ENCODE assay signal across 8 cellular contexts in the genomic region with DNA sequence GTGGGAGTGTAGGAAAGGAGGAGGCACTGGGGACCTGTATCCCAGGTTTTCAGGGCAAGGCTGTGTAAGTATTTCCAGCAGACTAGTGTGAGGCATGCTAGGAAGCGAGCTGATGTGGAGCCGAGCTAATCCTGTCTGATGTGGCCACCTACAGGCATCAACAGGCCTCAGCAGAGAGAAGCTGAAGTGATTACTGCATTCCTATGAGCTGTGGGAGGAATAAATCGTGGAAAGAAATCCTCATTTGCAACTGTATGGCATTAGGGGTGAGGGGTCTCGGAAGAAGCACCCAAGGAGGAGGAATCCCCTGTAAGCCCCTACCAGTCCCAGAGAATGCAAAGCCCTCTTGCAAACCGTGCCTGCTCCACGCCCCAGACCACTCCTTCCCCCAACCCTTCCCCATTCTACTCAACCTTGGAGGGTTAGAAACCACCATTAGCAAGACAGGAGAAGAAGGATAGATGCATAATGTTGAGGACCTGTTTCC. TPM values are rescaled to one million over a fixed set of nuclear protein-coding genes. Genes with fewer than 3 reads are reported as not detected.
DNase-seq lines count a peak whose midpoint lies in the region; ATAC-seq and TF ChIP-seq lines count a peak whose summit lies in the region.

No MANE protein-coding gene starts in this region.

- POLR2A ChIA-PET in HEK293 (lab: Yijun Ruan, JAX), result interaction anchor here (0.9 to 1.0 kb wide), 3 partner anchors 9 to 157 kb away, joined by 3 to 5 read pairs (median 3); a partner anchor contains a TSS

- H3K4me1 ChIP-seq in BE2C, result peaks cover 4% of the 10 kb centered on the region
- H3K4me1 ChIP-seq in HEK293 (ENCODE audit: control insufficient read depth, insufficient read depth, low read length), result peaks cover 17% of the 10 kb centered on the region
- peaks cover 0 to 9% (median 0%) of the 10 kb centered on the region in 12 donors for H3K4me1 ChIP-seq in heart left ventricle

- TF ChIP-seq CTCF in BE2C (IDR thresholded peaks at IDR 0.05; ENCODE audit: low read depth, low read length), result peak; percentile 46
- TF ChIP-seq CTCF in HEK293 (tag by site-specific recombination; IDR thresholded peaks at IDR 0.05), result peak; percentile 76
- peak; percentile 9 to 61 (median 37) for TF ChIP-seq CTCF in heart left ventricle (IDR thresholded peaks at IDR 0.05)
- TF ChIP-seq CTCF in retinal pigment epithelial cell (conservative IDR thresholded peaks at IDR 0.05; ENCODE audit: low read depth, low read length), result peak; percentile 87

- peak; percentile 30 for DNase-seq in BE2C
- peak; percentile 73 for DNase-seq in SW480 (ENCODE audit: low spot score)
- peak in 4 of 5 donors; percentile 18 to 47 (median 29) for DNase-seq in heart left ventricle
- DNase-seq in retinal pigment epithelial cell (ENCODE audit: low read depth), result peak; percentile 69
- DNase-seq in NCI-H2107 (lab: John Stamatoyannopoulos, UW), result no peak
- no peak for DNase-seq in activated CD4-positive, alpha-beta T cell treated with anti-CD3 and anti-CD28 coated beads for 1 hour

- H3K27me3 ChIP-seq in BE2C, result no peaks in the 10 kb centered on the region
- H3K27me3 ChIP-seq in heart left ventricle, result no peaks in the 10 kb centered on the region

- H3K4me3 ChIP-seq in BE2C (ENCODE audit: low read depth, low read length), result no peak overlapping the region
- H3K4me3 ChIP-seq in HEK293 (ENCODE audit: low read depth, low read length), result no peak overlapping the region
- no peak overlapping the region for H3K4me3 ChIP-seq in heart left ventricle
- H3K4me3 ChIP-seq in retinal pigment epithelial cell (ENCODE audit: low read length), result no peak overlapping the region

- 36 to 46% (median 43%) methylated on average over 6 of the region's 6 CpGs for WGBS in heart left ventricle, 4 donors

- ATAC-seq in heart left ventricle (peak; percentile 59 to 91 (median 89)), GM21737 (IDR thresholded peaks at IDR 0.05; ENCODE audit: unreplicated experiment) (no peak)

- no peak for TF ChIP-seq POLR2A in heart left ventricle (IDR thresholded peaks at IDR 0.05)

- no peak overlapping the region for H3K27ac ChIP-seq in HEK293 (ENCODE audit: extremely low read depth, low read depth, low read length)
- H3K27ac ChIP-seq in heart left ventricle, result no peak overlapping the region

- H3K9me3 ChIP-seq in BE2C (no peaks in the 10 kb centered on the region), HEK293 (ENCODE audit: control insufficient read depth, insufficient read depth, low read depth, low read length) (no peaks in the 10 kb centered on the region), heart left ventricle (no peaks in the 10 kb centered on the region)

- CTCF ChIA-PET in HEK293 (lab: Yijun Ruan, JAX), result interaction anchor here (0.5 to 3.9 kb wide), 35 partner anchors 10 to 530 kb away, joined by 3 to 103 read pairs (median 4); a partner anchor contains a TSS

- H3K36me3 ChIP-seq in BE2C (no peaks in the 10 kb centered on the region), HEK293 (ENCODE audit: control insufficient read depth in 2 of 2, insufficient read depth in 1 of 2, low read length in 2 of 2) (no peaks in the 10 kb centered on the region), heart left ventricle (no peaks in the 10 kb centered on the region)

- intact Hi-C loops in heart left ventricle (cut with DNase I), result loop anchor here in 3 of 10 donors (1.0 to 10.0 kb wide), 5 partner anchors 153 to 326 kb away; a partner anchor contains a TSS

TF ChIP-seq in HEK293, 187 proteins besides CTCF, POLR2A, EP300 and RAD21:
- no peak for TF ChIP-seq ZXDB (tag by site-specific recombination; IDR thresholded peaks at IDR 0.05)
- TF ChIP-seq ZFHX2 (tag by site-specific recombination; conservative IDR thresholded peaks at IDR 0.05), result peak; percentile 22; the same call in 1 of the 2 replicates
- TF ChIP-seq ZNF2 (tag by site-specific recombination; IDR thresholded peaks at IDR 0.05), result 0 out of 2 replicates have a peak, but pooled peaks have one; percentile 32
- TF ChIP-seq ZNF121 (tag by site-specific recombination; IDR thresholded peaks at IDR 0.05), result no peak
- TF ChIP-seq ZBTB17 (tag by site-specific recombination; IDR thresholded peaks at IDR 0.05), result peak; percentile 65; the same call in 1 of the 2 replicates
- TF ChIP-seq IKZF3 (tag by site-specific recombination; IDR thresholded peaks at IDR 0.05), result 0 out of 2 replicates have a peak, but pooled peaks have one; percentile 12
- 0 out of 2 replicates have a peak, but pooled peaks have one; percentile 38 for TF ChIP-seq SCRT1 (tag by site-specific recombination; IDR thresholded peaks at IDR 0.05; ENCODE audit: borderline replicate concordance)
- peak; percentile 54; the same call in 1 of the 2 replicates for TF ChIP-seq SCRT2 (tag by site-specific recombination; IDR thresholded peaks at IDR 0.05)
- no peak for TF ChIP-seq ZFP37 (tag by site-specific recombination; IDR thresholded peaks at IDR 0.05)
- TF ChIP-seq ZBTB48 (tag by site-specific recombination; IDR thresholded peaks at IDR 0.05), result no peak
- TF ChIP-seq ZNF394 (tag by site-specific recombination; IDR thresholded peaks at IDR 0.05; ENCODE audit: borderline replicate concordance), result peak; percentile 26; the same call in 1 of the 2 replicates
- no peak for TF ChIP-seq ZNF843 (tag by site-specific recombination; IDR thresholded peaks at IDR 0.05)
- TF ChIP-seq ZNF654 (tag by site-specific recombination; IDR thresholded peaks at IDR 0.05; ENCODE audit: low read depth), result peak; percentile 90
- TF ChIP-seq ZNF324 (tag by site-specific recombination; IDR thresholded peaks at IDR 0.05), result no peak
- TF ChIP-seq, protein P1, sequence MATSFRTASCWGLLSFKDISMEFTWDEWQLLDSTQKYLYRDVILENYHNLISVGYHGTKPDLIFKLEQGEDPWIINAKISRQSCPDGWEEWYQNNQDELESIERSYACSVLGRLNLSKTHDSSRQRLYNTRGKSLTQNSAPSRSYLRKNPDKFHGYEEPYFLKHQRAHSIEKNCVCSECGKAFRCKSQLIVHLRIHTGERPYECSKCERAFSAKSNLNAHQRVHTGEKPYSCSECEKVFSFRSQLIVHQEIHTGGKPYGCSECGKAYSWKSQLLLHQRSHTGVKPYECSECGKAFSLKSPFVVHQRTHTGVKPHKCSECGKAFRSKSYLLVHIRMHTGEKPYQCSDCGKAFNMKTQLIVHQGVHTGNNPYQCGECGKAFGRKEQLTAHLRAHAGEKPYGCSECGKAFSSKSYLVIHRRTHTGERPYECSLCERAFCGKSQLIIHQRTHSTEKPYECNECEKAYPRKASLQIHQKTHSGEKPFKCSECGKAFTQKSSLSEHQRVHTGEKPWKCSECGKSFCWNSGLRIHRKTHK (tag by site-specific recombination; IDR thresholded peaks at IDR 0.05), result no peak
- TF ChIP-seq ZNF600 (tag by site-specific recombination; IDR thresholded peaks at IDR 0.05), result peak; percentile 39; the same call in 1 of the 2 replicates
- TF ChIP-seq, protein P2, sequence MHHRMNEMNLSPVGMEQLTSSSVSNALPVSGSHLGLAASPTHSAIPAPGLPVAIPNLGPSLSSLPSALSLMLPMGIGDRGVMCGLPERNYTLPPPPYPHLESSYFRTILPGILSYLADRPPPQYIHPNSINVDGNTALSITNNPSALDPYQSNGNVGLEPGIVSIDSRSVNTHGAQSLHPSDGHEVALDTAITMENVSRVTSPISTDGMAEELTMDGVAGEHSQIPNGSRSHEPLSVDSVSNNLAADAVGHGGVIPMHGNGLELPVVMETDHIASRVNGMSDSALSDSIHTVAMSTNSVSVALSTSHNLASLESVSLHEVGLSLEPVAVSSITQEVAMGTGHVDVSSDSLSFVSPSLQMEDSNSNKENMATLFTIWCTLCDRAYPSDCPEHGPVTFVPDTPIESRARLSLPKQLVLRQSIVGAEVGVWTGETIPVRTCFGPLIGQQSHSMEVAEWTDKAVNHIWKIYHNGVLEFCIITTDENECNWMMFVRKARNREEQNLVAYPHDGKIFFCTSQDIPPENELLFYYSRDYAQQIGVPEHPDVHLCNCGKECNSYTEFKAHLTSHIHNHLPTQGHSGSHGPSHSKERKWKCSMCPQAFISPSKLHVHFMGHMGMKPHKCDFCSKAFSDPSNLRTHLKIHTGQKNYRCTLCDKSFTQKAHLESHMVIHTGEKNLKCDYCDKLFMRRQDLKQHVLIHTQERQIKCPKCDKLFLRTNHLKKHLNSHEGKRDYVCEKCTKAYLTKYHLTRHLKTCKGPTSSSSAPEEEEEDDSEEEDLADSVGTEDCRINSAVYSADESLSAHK (tag by site-specific recombination; IDR thresholded peaks at IDR 0.05), result peak; percentile 89
- no peak for TF ChIP-seq OVOL3 (tag by site-specific recombination; IDR thresholded peaks at IDR 0.05)

RNA-seq across cellular contexts. Expression of a gene that starts 41.6 kb away (rescaled TPM):
- not detected for polyA plus RNA-seq in BE2C (2012; ENCODE audit: insufficient read depth, insufficient read length, low read depth)
- total RNA-seq in heart left ventricle, result not detected
- not detected for polyA plus RNA-seq in heart left ventricle

RNA-seq across cellular contexts. Expression of a gene that starts 43.8 kb away (rescaled TPM):
- polyA plus RNA-seq in BE2C (2012; ENCODE audit: insufficient read depth, insufficient read length, low read depth), result not detected
- total RNA-seq in heart left ventricle, result 1 to 10 TPM in 7 of 9 donors, under 1 TPM in 2; 0.63 to 5.5 (median 2.9) TPM
- 1 to 10 TPM in 1 of 2 donors, under 1 TPM in 1; 0.37 to 5.8 TPM for polyA plus RNA-seq in heart left ventricle

RNA-seq across cellular contexts. Expression of a gene that starts 49.5 kb away (rescaled TPM):
- polyA plus RNA-seq in BE2C (2012; ENCODE audit: insufficient read depth, insufficient read length, low read depth), result not detected
- total RNA-seq in heart left ventricle, result under 1 TPM in 1 of 9 donors, not detected in 8; 0.56 TPM
- under 1 TPM in 1 of 2 donors, not detected in 1; 0.15 TPM for polyA plus RNA-seq in heart left ventricle

Comparison
In these comparisons a context has a peak if more than half of its experiments do, and no peak if none do; other contexts are left out.
1. DNase-seq: peak in BE2C (single experiment), SW480 (single experiment), heart left ventricle (4 of 5) and retinal pigment epithelial cell (single experiment); none in NCI-H2107 (single experiment) and activated CD4-positive, alpha-beta T cell treated with anti-CD3 and anti-CD28 coated beads for 1 hour (single experiment).
2. CTCF ChIP-seq: peak in every context shown above with its lines; median percentile 87 in retinal pigment epithelial cell; 76 in HEK293; 46 in BE2C; 37 in heart left ventricle.